1 cellular context compared by ENCODE assay signal in the genomic region with DNA sequence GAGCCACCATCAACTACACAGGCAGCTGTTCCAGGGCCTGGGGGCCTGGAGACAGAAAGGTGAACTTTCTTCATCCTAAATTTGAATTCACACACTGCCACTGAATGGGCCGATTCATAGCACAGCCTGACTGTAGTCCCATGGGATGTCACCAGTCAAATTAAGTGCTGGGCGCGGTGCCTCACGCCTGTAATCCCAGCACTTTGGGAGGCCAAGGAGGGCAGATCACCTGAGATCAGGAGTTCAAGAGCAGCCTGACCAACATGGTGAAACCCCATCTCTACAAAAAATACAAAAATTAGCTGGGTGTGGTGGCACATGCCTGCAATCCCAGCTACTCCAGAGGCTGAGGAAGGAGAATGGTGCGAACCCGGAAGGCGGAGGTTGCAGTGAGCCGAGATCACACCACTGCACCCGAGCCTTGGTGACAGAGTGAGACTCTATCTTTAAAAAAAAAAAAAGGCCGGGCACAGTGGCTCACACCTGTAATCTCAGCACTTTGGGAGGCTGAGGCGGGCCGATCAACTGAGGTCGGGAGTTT.
TF ChIP-seq lines count a peak whose summit lies in the region.

No MANE protein-coding gene starts in this region.

TF ChIP-seq in HepG2, 621 proteins besides CTCF, POLR2A, EP300 and RAD21:
- peak; percentile 43 for TF ChIP-seq TEAD3 (CRISPR knock-in tag; optimal IDR thresholded peaks at IDR 0.05; ENCODE audit: borderline replicate concordance)
- 0 out of 2 replicates have a peak, but pooled peaks have one; percentile 9 for TF ChIP-seq ZKSCAN5 (CRISPR knock-in tag; IDR thresholded peaks at IDR 0.05)
- TF ChIP-seq, protein P1, sequence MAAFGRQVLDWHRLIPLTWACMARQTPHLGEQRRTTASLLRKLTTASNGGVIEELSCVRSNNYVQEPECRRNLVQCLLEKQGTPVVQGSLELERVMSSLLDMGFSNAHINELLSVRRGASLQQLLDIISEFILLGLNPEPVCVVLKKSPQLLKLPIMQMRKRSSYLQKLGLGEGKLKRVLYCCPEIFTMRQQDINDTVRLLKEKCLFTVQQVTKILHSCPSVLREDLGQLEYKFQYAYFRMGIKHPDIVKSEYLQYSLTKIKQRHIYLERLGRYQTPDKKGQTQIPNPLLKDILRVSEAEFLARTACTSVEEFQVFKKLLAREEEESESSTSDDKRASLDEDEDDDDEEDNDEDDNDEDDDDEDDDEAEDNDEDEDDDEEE (CRISPR knock-in tag; IDR thresholded peaks at IDR 0.05): 0 out of 2 replicates have a peak, but pooled peaks have one; percentile 3
- TF ChIP-seq MIER2 (CRISPR knock-in tag; IDR thresholded peaks at IDR 0.05): peak; percentile 43; the same call in 1 of the 2 replicates
- 0 out of 2 replicates have a peak, but pooled peaks have one; percentile 13 for TF ChIP-seq ZNF777 (CRISPR knock-in tag; IDR thresholded peaks at IDR 0.05)
- TF ChIP-seq, protein P2, sequence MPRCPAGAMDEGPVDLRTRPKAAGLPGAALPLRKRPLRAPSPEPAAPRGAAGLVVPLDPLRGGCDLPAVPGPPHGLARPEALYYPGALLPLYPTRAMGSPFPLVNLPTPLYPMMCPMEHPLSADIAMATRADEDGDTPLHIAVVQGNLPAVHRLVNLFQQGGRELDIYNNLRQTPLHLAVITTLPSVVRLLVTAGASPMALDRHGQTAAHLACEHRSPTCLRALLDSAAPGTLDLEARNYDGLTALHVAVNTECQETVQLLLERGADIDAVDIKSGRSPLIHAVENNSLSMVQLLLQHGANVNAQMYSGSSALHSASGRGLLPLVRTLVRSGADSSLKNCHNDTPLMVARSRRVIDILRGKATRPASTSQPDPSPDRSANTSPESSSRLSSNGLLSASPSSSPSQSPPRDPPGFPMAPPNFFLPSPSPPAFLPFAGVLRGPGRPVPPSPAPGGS (CRISPR knock-in tag; IDR thresholded peaks at IDR 0.05): 0 out of 2 replicates have a peak, but pooled peaks have one; percentile 2
- peak; percentile 33 for TF ChIP-seq ZEB1 (IDR thresholded peaks at IDR 0.05; ENCODE audit: insufficient replicate concordance, low read depth)
- TF ChIP-seq SAP130 (CRISPR knock-in tag; IDR thresholded peaks at IDR 0.05; ENCODE audit: low read depth): 0 out of 2 replicates have a peak, but pooled peaks have one; percentile 6
- TF ChIP-seq ZSCAN9 (CRISPR knock-in tag; IDR thresholded peaks at IDR 0.05; ENCODE audit: borderline replicate concordance): peak; percentile 27; the same call in 1 of the 2 replicates
- 0 out of 2 replicates have a peak, but pooled peaks have one; percentile 13 for TF ChIP-seq MEF2D (CRISPR knock-in tag; IDR thresholded peaks at IDR 0.05)
- 0 out of 2 replicates have a peak, but pooled peaks have one; percentile 50 for TF ChIP-seq HES4 (CRISPR knock-in tag; IDR thresholded peaks at IDR 0.05; ENCODE audit: borderline replicate concordance)
- 0 out of 2 replicates have a peak, but pooled peaks have one; percentile 24 for TF ChIP-seq ZBTB38 (CRISPR knock-in tag; IDR thresholded peaks at IDR 0.05)
- TF ChIP-seq MYC (CRISPR knock-in tag; IDR thresholded peaks at IDR 0.05; ENCODE audit: borderline replicate concordance): peak; percentile 4; the same call in 1 of the 2 replicates
- TF ChIP-seq, protein P3, sequence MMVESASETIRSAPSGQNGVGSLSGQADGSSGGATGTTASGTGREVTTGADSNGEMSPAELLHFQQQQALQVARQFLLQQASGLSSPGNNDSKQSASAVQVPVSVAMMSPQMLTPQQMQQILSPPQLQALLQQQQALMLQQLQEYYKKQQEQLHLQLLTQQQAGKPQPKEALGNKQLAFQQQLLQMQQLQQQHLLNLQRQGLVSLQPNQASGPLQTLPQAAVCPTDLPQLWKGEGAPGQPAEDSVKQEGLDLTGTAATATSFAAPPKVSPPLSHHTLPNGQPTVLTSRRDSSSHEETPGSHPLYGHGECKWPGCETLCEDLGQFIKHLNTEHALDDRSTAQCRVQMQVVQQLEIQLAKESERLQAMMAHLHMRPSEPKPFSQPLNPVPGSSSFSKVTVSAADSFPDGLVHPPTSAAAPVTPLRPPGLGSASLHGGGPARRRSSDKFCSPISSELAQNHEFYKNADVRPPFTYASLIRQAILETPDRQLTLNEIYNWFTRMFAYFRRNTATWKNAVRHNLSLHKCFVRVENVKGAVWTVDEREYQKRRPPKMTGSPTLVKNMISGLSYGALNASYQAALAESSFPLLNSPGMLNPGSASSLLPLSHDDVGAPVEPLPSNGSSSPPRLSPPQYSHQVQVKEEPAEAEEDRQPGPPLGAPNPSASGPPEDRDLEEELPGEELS (CRISPR knock-in tag; IDR thresholded peaks at IDR 0.05): peak; percentile 2; the same call in 1 of the 2 replicates
TF ChIP-seq in HepG2: peak in this region for 14; not testable (repeated sequence) for 607.
